21 cellular contexts compared by ENCODE assay signal in genomic region chr10:3040069-3040468, GRCh38. TPM values are rescaled to one million over a fixed set of nuclear protein-coding genes. Genes with fewer than 3 reads are reported as not detected.
DNase-seq lines count a peak whose midpoint lies in the region; ATAC-seq and TF ChIP-seq lines count a peak whose summit lies in the region.
"Had no signal": no experiment of that assay in that cellular context is flagged by ENCODE, and none has a peak within 500 bp of the region (broad histone marks: within the 10 kb centered on the region; RNA-seq: fewer than 3 reads in every experiment).

No MANE protein-coding gene starts in this region.

- H3K36me3 ChIP-seq in spleen, result no peaks in the 10 kb centered on the region
- H3K36me3 ChIP-seq: MG63 had no signal

- peaks cover 0 to 23% (median 9%) of the 10 kb centered on the region in 6 donors for H3K4me1 ChIP-seq in spleen

- peaks cover 0 to 16% (median 0%) of the 10 kb centered on the region in 8 donors for H3K9me3 ChIP-seq in spleen
- H3K9me3 ChIP-seq: MG63, SK-N-SH had no signal

- DNase-seq in CD1c-positive myeloid dendritic cell (ENCODE audit: extremely low spot score), result peak; percentile 89
- peak; percentile 13 to 94 for DNase-seq in NOMO-1 (lab: John Stamatoyannopoulos, UW; ENCODE audit: unreplicated experiment in 2 of 2)
- peak; percentile 14 for DNase-seq in SKM-1 (lab: John Stamatoyannopoulos, UW; ENCODE audit: unreplicated experiment)
- DNase-seq in spleen, result no peak
- DNase-seq in activated CD4-positive, alpha-beta T cell treated with anti-CD3 and anti-CD28 coated beads for 36 hours, result no peak
- no peak for DNase-seq in T-helper 2 cell
- no peak for DNase-seq in inferior parietal cortex (ENCODE audit: extremely low spot score)
- DNase-seq: AML-193, DMS53, GDM1, MG63, NCI-H1105, NCI-H146, NCI-H2029, NCI-H2227 treated with DMSO at 0.1 percent for 48 hours, NCI-H510A treated with DMSO at 0.1 percent for 48 hours, NCI-H748 treated with DMSO at 0.1 percent for 48 hours, SHP77, SK-N-SH had no signal

- CTCF ChIA-PET in activated CD4-positive, alpha-beta T cell treated with anti-CD3 and anti-CD28 coated beads for 36 hours (lab: Charles Lee), result no interaction called here

- TF ChIP-seq POLR2A in spleen (IDR thresholded peaks at IDR 0.05), result no peak

- POLR2A ChIA-PET in activated CD4-positive, alpha-beta T cell treated with anti-CD3 and anti-CD28 coated beads for 36 hours (lab: Charles Lee), result no interaction called here

- H3K4me1 Mint-ChIP-seq in stimulated activated memory B cell treated with anti-CD40 and anti-IgM and Interleukin-4, amounts not matched to agents 10 μg/mL and 1 μg/mL and 100 μg/mL, for 72 hours, result peaks cover 39% of the 10 kb centered on the region
- peaks cover 8% of the 10 kb centered on the region for H3K4me1 Mint-ChIP-seq in activated CD4-positive, alpha-beta T cell treated with anti-CD3 and anti-CD28 coated beads for 36 hours

- peak overlapping the region; percentile 94 for H3K27ac Mint-ChIP-seq in stimulated activated memory B cell treated with anti-CD40 and anti-IgM and Interleukin-4, amounts not matched to agents 10 μg/mL and 1 μg/mL and 100 μg/mL, for 72 hours
- H3K27ac Mint-ChIP-seq in activated CD4-positive, alpha-beta T cell treated with anti-CD3 and anti-CD28 coated beads for 36 hours, result no peak overlapping the region

- H3K4me3 Mint-ChIP-seq in stimulated activated memory B cell treated with anti-CD40 and anti-IgM and Interleukin-4, amounts not matched to agents 10 μg/mL and 1 μg/mL and 100 μg/mL, for 72 hours, result peak overlapping the region; percentile 73
- H3K4me3 Mint-ChIP-seq in activated CD4-positive, alpha-beta T cell treated with anti-CD3 and anti-CD28 coated beads for 36 hours, result no peak overlapping the region

- H3K27ac ChIP-seq in spleen, result no peak overlapping the region
- H3K27ac ChIP-seq: C4-2B had no signal

- no peaks in the 10 kb centered on the region for H3K27me3 Mint-ChIP-seq in stimulated activated memory B cell treated with anti-CD40 and anti-IgM and Interleukin-4, amounts not matched to agents 10 μg/mL and 1 μg/mL and 100 μg/mL, for 72 hours
- peaks cover 19% of the 10 kb centered on the region for H3K27me3 Mint-ChIP-seq in activated CD4-positive, alpha-beta T cell treated with anti-CD3 and anti-CD28 coated beads for 36 hours

- peak; percentile 48 for ATAC-seq in stimulated activated memory B cell treated with anti-CD40 and anti-IgM and Interleukin-4, amounts not matched to agents 10 μg/mL and 1 μg/mL and 100 μg/mL, for 72 hours
- no peak for ATAC-seq in activated CD4-positive, alpha-beta T cell treated with anti-CD3 and anti-CD28 coated beads for 36 hours

- peaks cover 21% of the 10 kb centered on the region for H3K36me3 Mint-ChIP-seq in stimulated activated memory B cell treated with anti-CD40 and anti-IgM and Interleukin-4, amounts not matched to agents 10 μg/mL and 1 μg/mL and 100 μg/mL, for 72 hours
- peaks cover 2% of the 10 kb centered on the region for H3K36me3 Mint-ChIP-seq in activated CD4-positive, alpha-beta T cell treated with anti-CD3 and anti-CD28 coated beads for 36 hours (ENCODE audit: low read depth)

- 50 to 88% (median 61%) methylated on average over 1 of the region's 1 CpG for WGBS in spleen, 5 donors

- no peak overlapping the region for H3K4me3 ChIP-seq in spleen
- H3K4me3 ChIP-seq: MG63 had no signal

- peaks cover 12% of the 10 kb centered on the region for H3K9me3 Mint-ChIP-seq in stimulated activated memory B cell treated with anti-CD40 and anti-IgM and Interleukin-4, amounts not matched to agents 10 μg/mL and 1 μg/mL and 100 μg/mL, for 72 hours
- H3K9me3 Mint-ChIP-seq in activated CD4-positive, alpha-beta T cell treated with anti-CD3 and anti-CD28 coated beads for 36 hours (ENCODE audit: low read depth), result peaks cover 3% of the 10 kb centered on the region

- intact Hi-C loops in spleen (cut with DNase I; ENCODE audit: low total_unique reads), result no loop called here
- intact Hi-C loops in activated CD4-positive, alpha-beta T cell treated with anti-CD3 and anti-CD28 coated beads for 36 hours (cut with DNase I, micrococcal nuclease), result loop anchor here (5.0 to 10.0 kb wide), 3 partner anchors 203 to 1305 kb away; partner anchors contain the start of gene ADARB2 (in 1 of the 2)

- peaks cover 0 to 8% (median 0%) of the 10 kb centered on the region in 7 donors for H3K27me3 ChIP-seq in spleen (replicated peaks in 1 of 7)

- TF ChIP-seq CTCF in spleen (IDR thresholded peaks at IDR 0.05 in 8 of 11, conservative IDR thresholded peaks at IDR 0.05 in 3 of 11), result no peak

RNA-seq across cellular contexts. Expression of gene PFKP, which starts 27.3 kb away (rescaled TPM):
- 10 to 100 TPM; 19.5 to 60.9 (median 28.8) TPM for total RNA-seq in spleen
- polyA plus RNA-seq in spleen, result 10 to 100 TPM; 19.0 to 44.6 (median 21.3) TPM
- 100 to 1,000 TPM; 231 to 239 TPM for total RNA-seq in activated CD4-positive, alpha-beta T cell treated with anti-CD3 and anti-CD28 coated beads for 36 hours

Comparison
In these comparisons a context has a peak if more than half of its experiments do, and no peak if none do; other contexts are left out.
1. DNase-seq: peak in CD1c-positive myeloid dendritic cell (single experiment), NOMO-1 (2 of 2) and SKM-1 (single experiment); none in spleen (single experiment), activated CD4-positive, alpha-beta T cell treated with anti-CD3 and anti-CD28 coated beads for 36 hours (single experiment), T-helper 2 cell (0 of 5) and inferior parietal cortex (single experiment).